Comparison of ENCODE assay signal across 10 cellular contexts in genomic region chr21:38358098-38358497, GRCh38.
"Had no signal": no experiment of that assay in that cellular context is flagged by ENCODE, and none has a peak within 500 bp of the region (broad histone marks: within the 10 kb centered on the region; RNA-seq: fewer than 3 reads in every experiment).

No MANE protein-coding gene starts in this region.

- H3K4me1 ChIP-seq: HAP-1 had no signal

- H3K4me2 ChIP-seq: GM23338 had no signal

- FAIRE-seq: H54 had no signal

- H3K9me3 ChIP-seq: HAP-1 had no signal

- H3K27ac ChIP-seq: GM23248 had no signal

- H2AFZ ChIP-seq: GM23248 had no signal

- ATAC-seq: GM23338, HCT116 had no signal

- H3K36me3 ChIP-seq: HAP-1 had no signal

- H3K9ac ChIP-seq: GM23248 had no signal

- DNase-seq: GM23248, GOT3, H7, H9, HCEC 1CT, HFFc6 had no signal

- H3K4me3 ChIP-seq: GM23248, GM23338, HAP-1 had no signal
